ENCODE assay signal across 12 cellular contexts in genomic region chr2:174595415-174595814, GRCh38. TPM values are rescaled to one million over a fixed set of nuclear protein-coding genes. Genes with fewer than 3 reads are reported as not detected.
DNase-seq lines count a peak whose midpoint lies in the region; ATAC-seq and TF ChIP-seq lines count a peak whose summit lies in the region.
"Had no signal": no experiment of that assay in that cellular context is flagged by ENCODE, and none has a peak within 500 bp of the region (broad histone marks: within the 10 kb centered on the region; RNA-seq: fewer than 3 reads in every experiment).

No MANE protein-coding gene starts in this region.

- H3K4me3 ChIP-seq in CD4-positive, alpha-beta memory T cell (ENCODE audit: low read length in 2 of 2), result peak overlapping the region; percentile 80 to 93
- H3K4me3 ChIP-seq in HEK293 (ENCODE audit: low read depth, low read length), result no peak overlapping the region
- H3K4me3 ChIP-seq: prostate gland had no signal

- peak in 2 of 5 donors; percentile 32 to 39 for DNase-seq in CD4-positive, alpha-beta memory T cell
- peak in 1 of 10 donors; percentile 17 for DNase-seq in naive thymus-derived CD8-positive, alpha-beta T cell
- DNase-seq in midbrain (lab: John Stamatoyannopoulos, UW) (no peak), cerebellar cortex (ENCODE audit: low spot score) (no peak), NCI-H1694 (lab: John Stamatoyannopoulos, UW) (no peak)
- DNase-seq: head of caudate nucleus; NCI-H2029; stimulated activated CD8-positive, alpha-beta memory T cell treated with anti-CD3 and anti-CD28 coated beads, Interleukin-4, amount 100 ng/mL, for 48 hours had no signal

- H3K27ac Mint-ChIP-seq in CD4-positive, alpha-beta memory T cell, result peak overlapping the region; percentile 92 to 100 (median 98)
- peak overlapping the region; percentile 97 for H3K27ac Mint-ChIP-seq in activated T-helper 17 cell treated with anti-CD3 and anti-CD28 coated beads, Interleukin-2, amount 50 U/mL, for 72 hours
- H3K27ac Mint-ChIP-seq in naive thymus-derived CD8-positive, alpha-beta T cell, result peak overlapping the region; percentile 92 to 100 (median 98)

- H3K9me3 ChIP-seq in CD4-positive, alpha-beta memory T cell (ENCODE audit: control insufficient read depth in 1 of 2, low read length in 2 of 2), result no peaks in the 10 kb centered on the region
- H3K9me3 ChIP-seq in HEK293 (ENCODE audit: control insufficient read depth, insufficient read depth, low read depth, low read length), result no peaks in the 10 kb centered on the region
- H3K9me3 ChIP-seq: prostate gland had no signal

- H3K27me3 Mint-ChIP-seq in CD4-positive, alpha-beta memory T cell, result peaks cover 0 to 1% of the 10 kb centered on the region in 2 donors
- no peaks in the 10 kb centered on the region for H3K27me3 Mint-ChIP-seq in activated T-helper 17 cell treated with anti-CD3 and anti-CD28 coated beads, Interleukin-2, amount 50 U/mL, for 72 hours
- no peaks in the 10 kb centered on the region for H3K27me3 Mint-ChIP-seq in naive thymus-derived CD8-positive, alpha-beta T cell

- peaks cover 34 to 59% of the 10 kb centered on the region in 2 donors for H3K36me3 Mint-ChIP-seq in CD4-positive, alpha-beta memory T cell
- H3K36me3 Mint-ChIP-seq in activated T-helper 17 cell treated with anti-CD3 and anti-CD28 coated beads, Interleukin-2, amount 50 U/mL, for 72 hours (ENCODE audit: low read depth), result peaks cover 67% of the 10 kb centered on the region
- peaks cover 9 to 41% (median 35%) of the 10 kb centered on the region in 3 donors for H3K36me3 Mint-ChIP-seq in naive thymus-derived CD8-positive, alpha-beta T cell

- H3K4me3 Mint-ChIP-seq in CD4-positive, alpha-beta memory T cell, result peak overlapping the region; percentile 88 to 100 (median 98)
- peak overlapping the region; percentile 91 for H3K4me3 Mint-ChIP-seq in activated T-helper 17 cell treated with anti-CD3 and anti-CD28 coated beads, Interleukin-2, amount 50 U/mL, for 72 hours
- peak overlapping the region; percentile 82 to 98 (median 94) for H3K4me3 Mint-ChIP-seq in naive thymus-derived CD8-positive, alpha-beta T cell

- H3K36me3 ChIP-seq in CD4-positive, alpha-beta memory T cell (ENCODE audit: insufficient read depth, low read length), result peaks cover 7% of the 10 kb centered on the region
- no peaks in the 10 kb centered on the region for H3K36me3 ChIP-seq in HEK293 (ENCODE audit: control insufficient read depth in 2 of 2, insufficient read depth in 1 of 2, low read length in 2 of 2)
- H3K36me3 ChIP-seq: prostate gland had no signal

- H3K27ac ChIP-seq in CD4-positive, alpha-beta memory T cell (ENCODE audit: low read depth, low read length), result peak overlapping the region; percentile 89
- H3K27ac ChIP-seq in HEK293 (ENCODE audit: extremely low read depth, low read depth, low read length), result no peak overlapping the region

- intact Hi-C loops in CD4-positive, alpha-beta memory T cell (cut with micrococcal nuclease), result loop anchor here (5.0 to 10.0 kb wide), 2 partner anchors 37 to 631 kb away; partner anchors contain the start of gene SP3

- peaks cover 0 to 2% (median 0%) of the 10 kb centered on the region in 8 donors for H3K9me3 Mint-ChIP-seq in CD4-positive, alpha-beta memory T cell
- H3K9me3 Mint-ChIP-seq in activated T-helper 17 cell treated with anti-CD3 and anti-CD28 coated beads, Interleukin-2, amount 50 U/mL, for 72 hours, result no peaks in the 10 kb centered on the region
- H3K9me3 Mint-ChIP-seq in naive thymus-derived CD8-positive, alpha-beta T cell, result peaks cover 0 to 2% (median 0%) of the 10 kb centered on the region in 9 donors

- no peak for TF ChIP-seq CTCF in HEK293 (tag by site-specific recombination; IDR thresholded peaks at IDR 0.05)

- no peaks in the 10 kb centered on the region for H3K27me3 ChIP-seq in CD4-positive, alpha-beta memory T cell (ENCODE audit: insufficient read depth, low read length)

- peaks cover 63% of the 10 kb centered on the region for H3K4me1 ChIP-seq in CD4-positive, alpha-beta memory T cell (ENCODE audit: insufficient read depth, low read length)
- no peaks in the 10 kb centered on the region for H3K4me1 ChIP-seq in HEK293 (ENCODE audit: control insufficient read depth, insufficient read depth, low read length)
- H3K4me1 ChIP-seq: prostate gland had no signal

- peak; percentile 20 for ATAC-seq in activated T-helper 17 cell treated with anti-CD3 and anti-CD28 coated beads, Interleukin-2, amount 50 U/mL, for 72 hours (replicated peaks)
- no peak for ATAC-seq in naive thymus-derived CD8-positive, alpha-beta T cell
- no peak for ATAC-seq in GM19463 (IDR thresholded peaks at IDR 0.05; ENCODE audit: unreplicated experiment)

- H3K4me1 Mint-ChIP-seq in CD4-positive, alpha-beta memory T cell, result peaks cover 41 to 79% (median 53%) of the 10 kb centered on the region in 4 donors
- H3K4me1 Mint-ChIP-seq in activated T-helper 17 cell treated with anti-CD3 and anti-CD28 coated beads, Interleukin-2, amount 50 U/mL, for 72 hours, result peaks cover 40% of the 10 kb centered on the region
- peaks cover 29 to 71% (median 56%) of the 10 kb centered on the region in 4 donors for H3K4me1 Mint-ChIP-seq in naive thymus-derived CD8-positive, alpha-beta T cell

- POLR2A ChIA-PET in CD4-positive, alpha-beta memory T cell (lab: Charles Lee; ENCODE audit: partially characterized antibody), result interaction anchor here (1.1 to 15.9 kb wide), 14 partner anchors 8 to 200 kb away, joined by 3 to 256 read pairs (median 38); partner anchors contain the start of genes GPR155 and SCRN3
- POLR2A ChIA-PET in HEK293 (lab: Yijun Ruan, JAX), result interaction anchor here (0.7 kb wide), 1 partner anchor 1908 kb away, joined by 5 read pairs; no protein-coding TSS in a partner anchor
- POLR2A ChIA-PET in naive thymus-derived CD8-positive, alpha-beta T cell (lab: Charles Lee), result interaction anchor here (0.6 to 5.6 kb wide), 15 partner anchors 7 to 630 kb away, joined by 3 to 34 read pairs (median 6); partner anchors contain the start of gene GPR155

- CTCF ChIA-PET in CD4-positive, alpha-beta memory T cell (lab: Charles Lee; ENCODE audit: partially characterized antibody), result interaction anchor here (0.7 to 21.7 kb wide), 9 partner anchors 7 to 133 kb away, joined by 3 to 430 read pairs (median 5); no protein-coding TSS in a partner anchor
- CTCF ChIA-PET in HEK293 (lab: Yijun Ruan, JAX), result interaction anchor here (0.6 to 1.1 kb wide), 3 partner anchors 9 to 92 kb away, joined by 3 to 4 read pairs (median 3); no protein-coding TSS in a partner anchor

TF ChIP-seq in HEK293, 187 proteins besides CTCF, POLR2A, EP300 and RAD21:
- 0 out of 2 replicates have a peak, but pooled peaks have one; percentile 40 for TF ChIP-seq MYNN (tag by site-specific recombination; IDR thresholded peaks at IDR 0.05; ENCODE audit: borderline replicate concordance)
- TF ChIP-seq ZNF274 (IDR thresholded peaks at IDR 0.05; ENCODE audit: low read length), result no peak
- no peak for TF ChIP-seq ZNF274 (tag by site-specific recombination; IDR thresholded peaks at IDR 0.05; ENCODE audit: borderline replicate concordance)

RNA-seq across cellular contexts. Expression of gene WIPF1, which starts 2.2 kb away (rescaled TPM):
- total RNA-seq in CD4-positive, alpha-beta memory T cell, result 100 to 1,000 TPM; 483 to 484 TPM
- polyA plus RNA-seq in CD4-positive, alpha-beta memory T cell, result 100 to 1,000 TPM in 1 of 2 donors, 10 to 100 TPM in 1; 79.2 to 169 TPM
- total RNA-seq in activated T-helper 17 cell treated with anti-CD3 and anti-CD28 coated beads, Interleukin-2, amount 50 U/mL, for 72 hours, result 100 to 1,000 TPM; 180 to 334 TPM
- total RNA-seq in naive thymus-derived CD8-positive, alpha-beta T cell, result 100 to 1,000 TPM; 408 to 419 TPM
- 100 to 1,000 TPM in 2 of 3 donors, 10 to 100 TPM in 1; 97.5 to 116 (median 103) TPM for polyA plus RNA-seq in naive thymus-derived CD8-positive, alpha-beta T cell
